8 cellular contexts compared by ENCODE assay signal in the genomic region with DNA sequence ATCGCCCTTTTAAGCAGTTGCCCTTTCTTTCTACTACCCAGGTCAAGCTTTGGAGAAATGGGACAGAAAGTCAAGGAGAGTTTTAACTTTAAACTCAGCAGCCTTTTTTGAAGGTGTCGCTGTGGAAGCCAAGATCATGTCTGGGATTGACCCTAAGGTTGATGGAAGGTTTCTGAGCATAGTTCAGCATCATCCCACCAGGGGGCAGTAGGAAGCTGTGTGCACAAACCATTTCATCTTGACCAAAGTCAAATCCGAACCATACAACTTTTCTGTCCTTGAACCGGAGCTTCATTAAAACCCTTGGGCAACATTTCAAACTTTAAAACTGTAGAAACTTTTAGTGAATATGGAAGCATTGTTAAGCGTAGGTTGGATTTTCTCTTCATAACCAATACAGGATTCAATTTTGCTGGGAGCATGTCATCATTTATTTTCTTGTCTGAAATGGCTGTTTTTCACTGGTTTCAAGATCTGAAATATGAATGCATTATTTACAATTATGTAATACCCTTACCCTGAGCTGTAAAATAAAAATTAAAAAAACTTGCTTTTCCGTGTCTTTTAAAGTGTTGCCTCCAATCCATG.
A peak's percentile ranks its signal among the peaks of the same experiment; 100 is the strongest.
DNase-seq lines count a peak whose midpoint lies in the region; ATAC-seq and TF ChIP-seq lines count a peak whose summit lies in the region.

No MANE protein-coding gene starts in this region.

- H3K36me3 ChIP-seq in A673 (ENCODE audit: insufficient read depth, low read length, poor library complexity, severe bottlenecking) (no peaks in the 10 kb centered on the region), PC-9 (ENCODE audit: low read depth) (no peaks in the 10 kb centered on the region), lung (ENCODE audit: control insufficient read depth in 2 of 2, insufficient read depth in 2 of 2, low read length in 2 of 2) (no peaks in the 10 kb centered on the region), upper lobe of left lung (no peaks in the 10 kb centered on the region)

- ATAC-seq in HG03139 (IDR thresholded peaks at IDR 0.05; ENCODE audit: unreplicated experiment) = peak; percentile 77
- ATAC-seq in lung (ENCODE audit: insufficient read depth, low FRiP score) = no peak
- peak in 1 of 2 donors; percentile 81 for ATAC-seq in upper lobe of left lung (ENCODE audit: low FRiP score in 2 of 2)

- H3K9me3 ChIP-seq in A673 (ENCODE audit: low read depth, low read length, poor library complexity, severe bottlenecking) = no peaks in the 10 kb centered on the region
- H3K9me3 ChIP-seq in PC-9 (ENCODE audit: insufficient read depth, low read depth) = no peaks in the 10 kb centered on the region
- no peaks in the 10 kb centered on the region for H3K9me3 ChIP-seq in lung (ENCODE audit: control insufficient read depth in 2 of 2, insufficient read depth in 1 of 2, low read length in 1 of 2)
- no peaks in the 10 kb centered on the region for H3K9me3 ChIP-seq in upper lobe of left lung

- no peak for TF ChIP-seq EP300 in upper lobe of left lung (IDR thresholded peaks at IDR 0.05)

- no peaks in the 10 kb centered on the region for H3K9me2 ChIP-seq in PC-9 (ENCODE audit: insufficient read depth)

- POLR2A ChIA-PET in A673 (lab: Charles Lee; ENCODE audit: low non-redundant PET) = interaction anchor here (0.5 to 0.7 kb wide), 3 partner anchors 125 to 214 kb away, joined by 3 read pairs; a partner anchor contains a TSS
- POLR2A ChIA-PET in GM10248 (lab: Yijun Ruan, JAX) = no interaction called here
- POLR2A ChIA-PET in PC-9 (lab: Charles Lee; ENCODE audit: unreplicated experiment) = interaction anchor here (0.7 kb wide), 1 partner anchor 199 kb away, joined by 3 read pairs; no protein-coding TSS in a partner anchor

- no peak overlapping the region for H3K4me2 ChIP-seq in PC-9

- 37 to 40% methylated on average over 6 of the region's 6 CpGs for WGBS in lung, 2 donors
- WGBS in upper lobe of left lung, 2 donors = 35 to 36% methylated on average over 6 of the region's 6 CpGs

- CTCF ChIA-PET in A673 (lab: Charles Lee) (interaction anchor here (0.6 to 1.5 kb wide), 7 partner anchors 14 to 522 kb away, joined by 3 to 11 read pairs (median 6); no protein-coding TSS in a partner anchor), GM10248 (lab: Yijun Ruan, JAX) (interaction anchor here (0.8 to 3.6 kb wide), 45 partner anchors 9 to 700 kb away, joined by 3 to 53 read pairs (median 5); a partner anchor contains a TSS), PC-9 (lab: Charles Lee) (interaction anchor here (0.6 to 1.0 kb wide), 4 partner anchors 49 to 524 kb away, joined by 3 to 12 read pairs (median 4); no protein-coding TSS in a partner anchor)

- H3K27ac ChIP-seq in A673 (ENCODE audit: low read depth, low read length, poor library complexity, severe bottlenecking) (no peak overlapping the region), PC-9 (no peak overlapping the region), lung (ENCODE audit: low read depth in 1 of 2, low read length in 1 of 2) (no peak overlapping the region), upper lobe of left lung (no peak overlapping the region)

- BruUV-seq in A673 (replicated peaks; lab: Mats Ljungman, UMichigan) (no TSS peak), PC-9 (replicated peaks; lab: Mats Ljungman, UMichigan) (no TSS peak)

- H2AFZ ChIP-seq in PC-9 = no peak overlapping the region

- H3F3A ChIP-seq in PC-9 (ENCODE audit: insufficient read depth, low read depth) = no peaks in the 10 kb centered on the region

- H4K20me1 ChIP-seq in PC-9 (ENCODE audit: insufficient read depth) = no peaks in the 10 kb centered on the region

- TF ChIP-seq POLR2A in upper lobe of left lung (IDR thresholded peaks at IDR 0.05) = no peak

- H3K4me1 ChIP-seq in A673 (ENCODE audit: insufficient read depth, low read length, poor library complexity, severe bottlenecking) (peaks cover 11% of the 10 kb centered on the region), PC-9 (replicated peaks; ENCODE audit: insufficient read depth) (no peaks in the 10 kb centered on the region), lung (ENCODE audit: control insufficient read depth in 2 of 2, insufficient read depth in 2 of 2, low read length in 2 of 2) (no peaks in the 10 kb centered on the region), upper lobe of left lung (peaks cover 0 to 6% (median 0%) of the 10 kb centered on the region in 4 donors)

- TF ChIP-seq CTCF in A673 (conservative IDR thresholded peaks at IDR 0.05; ENCODE audit: low read depth, low read length) = peak; percentile 94
- TF ChIP-seq CTCF in GM10248 (IDR thresholded peaks at IDR 0.05; ENCODE audit: control extremely low read depth, extremely low read depth, low read depth, missing control alignments) = peak; percentile 69
- TF ChIP-seq CTCF in PC-9 (conservative IDR thresholded peaks at IDR 0.05) = peak; percentile 81
- TF ChIP-seq CTCF in lung (IDR thresholded peaks at IDR 0.05; ENCODE audit: control extremely low read depth, extremely low read depth) = peak; percentile 65
- TF ChIP-seq CTCF in upper lobe of left lung (IDR thresholded peaks at IDR 0.05) = peak; percentile 62 to 77 (median 74)

- peak; percentile 75 for DNase-seq in A673 (ENCODE audit: low spot score)
- DNase-seq in GM10248 (ENCODE audit: extremely low spot score) = peak; percentile 49
- DNase-seq in PC-9 = peak in 1 of 2 experiments; percentile 52
- DNase-seq in ecto neural progenitor cell (ENCODE audit: low spot score) = peak; percentile 71
- DNase-seq in lung (ENCODE audit: low spot score) = peak; percentile 49
- peak in 1 of 2 donors; percentile 54 for DNase-seq in upper lobe of left lung
- no peak for DNase-seq in activated effector memory CD4-positive, alpha-beta T cell treated with anti-CD3 and anti-CD28 coated beads, Interleukin-2, amount 50 U/mL, for 16 hours

- intact Hi-C loops in A673 (cut with micrococcal nuclease; ENCODE audit: unreplicated experiment) (loop anchor here (1.0 to 2.0 kb wide), 4 partner anchors 202 to 524 kb away; no protein-coding TSS in a partner anchor), PC-9 (cut with micrococcal nuclease; ENCODE audit: unreplicated experiment) (loop anchor here (1.0 to 2.0 kb wide), 6 partner anchors 202 to 563 kb away; no protein-coding TSS in a partner anchor)

- no peaks in the 10 kb centered on the region for H3K79me2 ChIP-seq in PC-9 (ENCODE audit: low read depth)

- H3K27me3 ChIP-seq in A673 (replicated peaks; ENCODE audit: insufficient read depth, low read depth, low read length, poor library complexity) (no peaks in the 10 kb centered on the region), PC-9 (ENCODE audit: insufficient read depth, low read depth) (no peaks in the 10 kb centered on the region), lung (ENCODE audit: control insufficient read depth, insufficient read depth) (no peaks in the 10 kb centered on the region), upper lobe of left lung (no peaks in the 10 kb centered on the region)

- H3K4me3 ChIP-seq in A673 (ENCODE audit: low read depth, low read length, poor library complexity, severe bottlenecking) (no peak overlapping the region), PC-9 (no peak overlapping the region), lung (no peak overlapping the region), upper lobe of left lung (no peak overlapping the region)
